In the genomic region with DNA sequence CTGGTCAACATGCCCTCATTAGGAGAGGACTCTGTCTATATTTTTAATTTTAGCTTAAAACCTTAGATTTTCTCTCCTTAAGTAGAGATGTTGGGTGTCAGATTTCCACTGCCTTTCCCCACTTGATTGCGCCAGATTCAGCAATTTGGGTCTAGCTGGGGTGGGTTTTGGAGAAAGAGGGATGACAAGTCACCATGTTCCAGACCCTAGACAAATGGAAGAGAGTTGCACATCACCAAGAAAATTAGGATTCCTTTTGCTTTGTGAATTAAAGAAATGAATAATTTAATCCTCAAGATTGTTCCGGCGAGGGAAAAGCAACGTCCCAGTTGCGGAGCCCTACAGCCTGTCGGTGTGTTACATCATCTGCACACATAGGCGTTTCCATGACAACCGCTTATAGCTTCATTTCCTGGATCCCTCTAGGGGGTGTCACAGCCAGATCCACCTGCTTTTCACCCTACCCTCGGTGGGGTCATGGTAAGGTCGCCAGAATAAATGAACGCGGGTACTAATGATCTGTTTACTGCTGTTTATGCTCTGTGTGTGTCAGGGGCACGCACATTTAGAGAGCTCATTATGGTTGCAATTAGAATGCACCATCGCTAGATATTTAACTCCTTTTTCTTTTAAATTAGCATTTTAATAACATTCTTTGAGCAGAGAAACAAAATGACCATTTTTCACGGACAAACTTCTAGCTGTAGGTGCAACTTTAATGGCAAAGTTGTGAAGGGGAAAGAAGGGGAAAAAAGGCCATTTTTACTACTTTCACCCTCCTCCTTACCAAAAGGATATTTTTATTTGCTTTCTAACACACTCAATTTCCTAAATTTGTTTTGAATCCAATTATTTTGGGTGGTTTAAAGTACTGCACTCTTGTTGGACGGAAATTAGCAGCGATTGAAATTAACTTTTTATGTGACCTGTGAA, we compare ENCODE assay signal across 1 cellular context.
TF ChIP-seq lines count a peak whose summit lies in the region.

No MANE protein-coding gene starts in this region.

TF ChIP-seq in K562, 482 proteins besides CTCF, POLR2A, EP300 and RAD21 (continues in another document):
- TF ChIP-seq, protein P1, sequence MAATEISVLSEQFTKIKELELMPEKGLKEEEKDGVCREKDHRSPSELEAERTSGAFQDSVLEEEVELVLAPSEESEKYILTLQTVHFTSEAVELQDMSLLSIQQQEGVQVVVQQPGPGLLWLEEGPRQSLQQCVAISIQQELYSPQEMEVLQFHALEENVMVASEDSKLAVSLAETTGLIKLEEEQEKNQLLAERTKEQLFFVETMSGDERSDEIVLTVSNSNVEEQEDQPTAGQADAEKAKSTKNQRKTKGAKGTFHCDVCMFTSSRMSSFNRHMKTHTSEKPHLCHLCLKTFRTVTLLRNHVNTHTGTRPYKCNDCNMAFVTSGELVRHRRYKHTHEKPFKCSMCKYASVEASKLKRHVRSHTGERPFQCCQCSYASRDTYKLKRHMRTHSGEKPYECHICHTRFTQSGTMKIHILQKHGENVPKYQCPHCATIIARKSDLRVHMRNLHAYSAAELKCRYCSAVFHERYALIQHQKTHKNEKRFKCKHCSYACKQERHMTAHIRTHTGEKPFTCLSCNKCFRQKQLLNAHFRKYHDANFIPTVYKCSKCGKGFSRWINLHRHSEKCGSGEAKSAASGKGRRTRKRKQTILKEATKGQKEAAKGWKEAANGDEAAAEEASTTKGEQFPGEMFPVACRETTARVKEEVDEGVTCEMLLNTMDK (IDR thresholded peaks at IDR 0.05; ENCODE audit: borderline replicate concordance, insufficient read depth, low read depth, low read length, poor library complexity, severe bottlenecking), result peak; percentile 56
- TF ChIP-seq NRF1 (conservative IDR thresholded peaks at IDR 0.05 in 1 of 2, IDR thresholded peaks at IDR 0.05 in 1 of 2) (peak; percentile 9 to 24; a peak in 1 of 4 replicates), RCOR1 (IDR thresholded peaks at IDR 0.05; ENCODE audit: borderline replicate concordance in 1 of 2, low read depth in 2 of 2, low read length in 2 of 2) (peak in 1 of 2 experiments; percentile 95; a peak in 2 of 4 replicates), CXXC5 (CRISPR knock-in tag; IDR thresholded peaks at IDR 0.05) (peak; percentile 65), ZNF584 (CRISPR knock-in tag; IDR thresholded peaks at IDR 0.05; ENCODE audit: low read depth) (no peak), MCM5 (IDR thresholded peaks at IDR 0.05; ENCODE audit: low read depth) (no peak), ESRRA (IDR thresholded peaks at IDR 0.05; ENCODE audit: borderline replicate concordance, low read depth) (peak; percentile 47; the same call in 1 of the 2 replicates), RBBP5 (IDR thresholded peaks at IDR 0.05; ENCODE audit: borderline replicate concordance, insufficient read depth, low read length, poor library complexity, severe bottlenecking) (no peak), ZBTB7A (IDR thresholded peaks at IDR 0.05; ENCODE audit: borderline replicate concordance, control insufficient read depth, low read depth, low read length) (0 out of 2 replicates have a peak, but pooled peaks have one; percentile 17), CTBP1 (IDR thresholded peaks at IDR 0.05; ENCODE audit: borderline replicate concordance) (peak; percentile 96), CBX8 (IDR thresholded peaks at IDR 0.05; ENCODE audit: borderline replicate concordance, extremely low read depth, low read depth, low read length, poor library complexity, severe bottlenecking) (peak; percentile 98), L3MBTL2 (IDR thresholded peaks at IDR 0.05) (peak; percentile 57; the same call in 1 of the 2 replicates), STAT5A (IDR thresholded peaks at IDR 0.05; ENCODE audit: borderline replicate concordance, low read length) (no peak), ZNF589 (CRISPR knock-in tag; IDR thresholded peaks at IDR 0.05; ENCODE audit: low read depth) (0 out of 2 replicates have a peak, but pooled peaks have one; percentile 7), NR2C1 (IDR thresholded peaks at IDR 0.05) (peak; percentile 59; the same call in 1 of the 2 replicates), NR2C1 (tag; IDR thresholded peaks at IDR 0.05) (peak; percentile 64), MYC (IDR thresholded peaks at IDR 0.05; ENCODE audit: low read depth, low read length) (peak; percentile 72), MYC (CRISPR knock-in tag; IDR thresholded peaks at IDR 0.05; ENCODE audit: borderline replicate concordance, low read depth) (no peak), SOX6 (IDR thresholded peaks at IDR 0.05) (peak; percentile 20; the same call in 1 of the 2 replicates), BMI1 (IDR thresholded peaks at IDR 0.05; ENCODE audit: low read length) (peak; percentile 91; the same call in 1 of the 2 replicates)
- TF ChIP-seq, protein P2, sequence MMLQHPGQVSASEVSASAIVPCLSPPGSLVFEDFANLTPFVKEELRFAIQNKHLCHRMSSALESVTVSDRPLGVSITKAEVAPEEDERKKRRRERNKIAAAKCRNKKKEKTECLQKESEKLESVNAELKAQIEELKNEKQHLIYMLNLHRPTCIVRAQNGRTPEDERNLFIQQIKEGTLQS (IDR thresholded peaks at IDR 0.05), result peak; percentile 95
- TF ChIP-seq, protein P2 (CRISPR knock-in tag; conservative IDR thresholded peaks at IDR 0.05), result peak; percentile 38; the same call in 1 of the 2 replicates
- TF ChIP-seq, protein P3, sequence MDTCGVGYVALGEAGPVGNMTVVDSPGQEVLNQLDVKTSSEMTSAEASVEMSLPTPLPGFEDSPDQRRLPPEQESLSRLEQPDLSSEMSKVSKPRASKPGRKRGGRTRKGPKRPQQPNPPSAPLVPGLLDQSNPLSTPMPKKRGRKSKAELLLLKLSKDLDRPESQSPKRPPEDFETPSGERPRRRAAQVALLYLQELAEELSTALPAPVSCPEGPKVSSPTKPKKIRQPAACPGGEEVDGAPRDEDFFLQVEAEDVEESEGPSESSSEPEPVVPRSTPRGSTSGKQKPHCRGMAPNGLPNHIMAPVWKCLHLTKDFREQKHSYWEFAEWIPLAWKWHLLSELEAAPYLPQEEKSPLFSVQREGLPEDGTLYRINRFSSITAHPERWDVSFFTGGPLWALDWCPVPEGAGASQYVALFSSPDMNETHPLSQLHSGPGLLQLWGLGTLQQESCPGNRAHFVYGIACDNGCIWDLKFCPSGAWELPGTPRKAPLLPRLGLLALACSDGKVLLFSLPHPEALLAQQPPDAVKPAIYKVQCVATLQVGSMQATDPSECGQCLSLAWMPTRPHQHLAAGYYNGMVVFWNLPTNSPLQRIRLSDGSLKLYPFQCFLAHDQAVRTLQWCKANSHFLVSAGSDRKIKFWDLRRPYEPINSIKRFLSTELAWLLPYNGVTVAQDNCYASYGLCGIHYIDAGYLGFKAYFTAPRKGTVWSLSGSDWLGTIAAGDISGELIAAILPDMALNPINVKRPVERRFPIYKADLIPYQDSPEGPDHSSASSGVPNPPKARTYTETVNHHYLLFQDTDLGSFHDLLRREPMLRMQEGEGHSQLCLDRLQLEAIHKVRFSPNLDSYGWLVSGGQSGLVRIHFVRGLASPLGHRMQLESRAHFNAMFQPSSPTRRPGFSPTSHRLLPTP (IDR thresholded peaks at IDR 0.05; ENCODE audit: borderline replicate concordance, extremely low read depth, insufficient read length), result no peak
- TF ChIP-seq, protein P4, sequence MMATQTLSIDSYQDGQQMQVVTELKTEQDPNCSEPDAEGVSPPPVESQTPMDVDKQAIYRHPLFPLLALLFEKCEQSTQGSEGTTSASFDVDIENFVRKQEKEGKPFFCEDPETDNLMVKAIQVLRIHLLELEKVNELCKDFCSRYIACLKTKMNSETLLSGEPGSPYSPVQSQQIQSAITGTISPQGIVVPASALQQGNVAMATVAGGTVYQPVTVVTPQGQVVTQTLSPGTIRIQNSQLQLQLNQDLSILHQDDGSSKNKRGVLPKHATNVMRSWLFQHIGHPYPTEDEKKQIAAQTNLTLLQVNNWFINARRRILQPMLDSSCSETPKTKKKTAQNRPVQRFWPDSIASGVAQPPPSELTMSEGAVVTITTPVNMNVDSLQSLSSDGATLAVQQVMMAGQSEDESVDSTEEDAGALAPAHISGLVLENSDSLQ (IDR thresholded peaks at IDR 0.05), result peak; percentile 64
- TF ChIP-seq, protein P5, sequence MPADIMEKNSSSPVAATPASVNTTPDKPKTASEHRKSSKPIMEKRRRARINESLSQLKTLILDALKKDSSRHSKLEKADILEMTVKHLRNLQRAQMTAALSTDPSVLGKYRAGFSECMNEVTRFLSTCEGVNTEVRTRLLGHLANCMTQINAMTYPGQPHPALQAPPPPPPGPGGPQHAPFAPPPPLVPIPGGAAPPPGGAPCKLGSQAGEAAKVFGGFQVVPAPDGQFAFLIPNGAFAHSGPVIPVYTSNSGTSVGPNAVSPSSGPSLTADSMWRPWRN (IDR thresholded peaks at IDR 0.05; ENCODE audit: low read depth), result no peak
- TF ChIP-seq, protein P6, sequence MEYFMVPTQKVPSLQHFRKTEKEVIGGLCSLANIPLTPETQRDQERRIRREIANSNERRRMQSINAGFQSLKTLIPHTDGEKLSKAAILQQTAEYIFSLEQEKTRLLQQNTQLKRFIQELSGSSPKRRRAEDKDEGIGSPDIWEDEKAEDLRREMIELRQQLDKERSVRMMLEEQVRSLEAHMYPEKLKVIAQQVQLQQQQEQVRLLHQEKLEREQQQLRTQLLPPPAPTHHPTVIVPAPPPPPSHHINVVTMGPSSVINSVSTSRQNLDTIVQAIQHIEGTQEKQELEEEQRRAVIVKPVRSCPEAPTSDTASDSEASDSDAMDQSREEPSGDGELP (CRISPR knock-in tag; IDR thresholded peaks at IDR 0.05; ENCODE audit: borderline replicate concordance), result 0 out of 2 replicates have a peak, but pooled peaks have one; percentile 25
- TF ChIP-seq, protein P7, sequence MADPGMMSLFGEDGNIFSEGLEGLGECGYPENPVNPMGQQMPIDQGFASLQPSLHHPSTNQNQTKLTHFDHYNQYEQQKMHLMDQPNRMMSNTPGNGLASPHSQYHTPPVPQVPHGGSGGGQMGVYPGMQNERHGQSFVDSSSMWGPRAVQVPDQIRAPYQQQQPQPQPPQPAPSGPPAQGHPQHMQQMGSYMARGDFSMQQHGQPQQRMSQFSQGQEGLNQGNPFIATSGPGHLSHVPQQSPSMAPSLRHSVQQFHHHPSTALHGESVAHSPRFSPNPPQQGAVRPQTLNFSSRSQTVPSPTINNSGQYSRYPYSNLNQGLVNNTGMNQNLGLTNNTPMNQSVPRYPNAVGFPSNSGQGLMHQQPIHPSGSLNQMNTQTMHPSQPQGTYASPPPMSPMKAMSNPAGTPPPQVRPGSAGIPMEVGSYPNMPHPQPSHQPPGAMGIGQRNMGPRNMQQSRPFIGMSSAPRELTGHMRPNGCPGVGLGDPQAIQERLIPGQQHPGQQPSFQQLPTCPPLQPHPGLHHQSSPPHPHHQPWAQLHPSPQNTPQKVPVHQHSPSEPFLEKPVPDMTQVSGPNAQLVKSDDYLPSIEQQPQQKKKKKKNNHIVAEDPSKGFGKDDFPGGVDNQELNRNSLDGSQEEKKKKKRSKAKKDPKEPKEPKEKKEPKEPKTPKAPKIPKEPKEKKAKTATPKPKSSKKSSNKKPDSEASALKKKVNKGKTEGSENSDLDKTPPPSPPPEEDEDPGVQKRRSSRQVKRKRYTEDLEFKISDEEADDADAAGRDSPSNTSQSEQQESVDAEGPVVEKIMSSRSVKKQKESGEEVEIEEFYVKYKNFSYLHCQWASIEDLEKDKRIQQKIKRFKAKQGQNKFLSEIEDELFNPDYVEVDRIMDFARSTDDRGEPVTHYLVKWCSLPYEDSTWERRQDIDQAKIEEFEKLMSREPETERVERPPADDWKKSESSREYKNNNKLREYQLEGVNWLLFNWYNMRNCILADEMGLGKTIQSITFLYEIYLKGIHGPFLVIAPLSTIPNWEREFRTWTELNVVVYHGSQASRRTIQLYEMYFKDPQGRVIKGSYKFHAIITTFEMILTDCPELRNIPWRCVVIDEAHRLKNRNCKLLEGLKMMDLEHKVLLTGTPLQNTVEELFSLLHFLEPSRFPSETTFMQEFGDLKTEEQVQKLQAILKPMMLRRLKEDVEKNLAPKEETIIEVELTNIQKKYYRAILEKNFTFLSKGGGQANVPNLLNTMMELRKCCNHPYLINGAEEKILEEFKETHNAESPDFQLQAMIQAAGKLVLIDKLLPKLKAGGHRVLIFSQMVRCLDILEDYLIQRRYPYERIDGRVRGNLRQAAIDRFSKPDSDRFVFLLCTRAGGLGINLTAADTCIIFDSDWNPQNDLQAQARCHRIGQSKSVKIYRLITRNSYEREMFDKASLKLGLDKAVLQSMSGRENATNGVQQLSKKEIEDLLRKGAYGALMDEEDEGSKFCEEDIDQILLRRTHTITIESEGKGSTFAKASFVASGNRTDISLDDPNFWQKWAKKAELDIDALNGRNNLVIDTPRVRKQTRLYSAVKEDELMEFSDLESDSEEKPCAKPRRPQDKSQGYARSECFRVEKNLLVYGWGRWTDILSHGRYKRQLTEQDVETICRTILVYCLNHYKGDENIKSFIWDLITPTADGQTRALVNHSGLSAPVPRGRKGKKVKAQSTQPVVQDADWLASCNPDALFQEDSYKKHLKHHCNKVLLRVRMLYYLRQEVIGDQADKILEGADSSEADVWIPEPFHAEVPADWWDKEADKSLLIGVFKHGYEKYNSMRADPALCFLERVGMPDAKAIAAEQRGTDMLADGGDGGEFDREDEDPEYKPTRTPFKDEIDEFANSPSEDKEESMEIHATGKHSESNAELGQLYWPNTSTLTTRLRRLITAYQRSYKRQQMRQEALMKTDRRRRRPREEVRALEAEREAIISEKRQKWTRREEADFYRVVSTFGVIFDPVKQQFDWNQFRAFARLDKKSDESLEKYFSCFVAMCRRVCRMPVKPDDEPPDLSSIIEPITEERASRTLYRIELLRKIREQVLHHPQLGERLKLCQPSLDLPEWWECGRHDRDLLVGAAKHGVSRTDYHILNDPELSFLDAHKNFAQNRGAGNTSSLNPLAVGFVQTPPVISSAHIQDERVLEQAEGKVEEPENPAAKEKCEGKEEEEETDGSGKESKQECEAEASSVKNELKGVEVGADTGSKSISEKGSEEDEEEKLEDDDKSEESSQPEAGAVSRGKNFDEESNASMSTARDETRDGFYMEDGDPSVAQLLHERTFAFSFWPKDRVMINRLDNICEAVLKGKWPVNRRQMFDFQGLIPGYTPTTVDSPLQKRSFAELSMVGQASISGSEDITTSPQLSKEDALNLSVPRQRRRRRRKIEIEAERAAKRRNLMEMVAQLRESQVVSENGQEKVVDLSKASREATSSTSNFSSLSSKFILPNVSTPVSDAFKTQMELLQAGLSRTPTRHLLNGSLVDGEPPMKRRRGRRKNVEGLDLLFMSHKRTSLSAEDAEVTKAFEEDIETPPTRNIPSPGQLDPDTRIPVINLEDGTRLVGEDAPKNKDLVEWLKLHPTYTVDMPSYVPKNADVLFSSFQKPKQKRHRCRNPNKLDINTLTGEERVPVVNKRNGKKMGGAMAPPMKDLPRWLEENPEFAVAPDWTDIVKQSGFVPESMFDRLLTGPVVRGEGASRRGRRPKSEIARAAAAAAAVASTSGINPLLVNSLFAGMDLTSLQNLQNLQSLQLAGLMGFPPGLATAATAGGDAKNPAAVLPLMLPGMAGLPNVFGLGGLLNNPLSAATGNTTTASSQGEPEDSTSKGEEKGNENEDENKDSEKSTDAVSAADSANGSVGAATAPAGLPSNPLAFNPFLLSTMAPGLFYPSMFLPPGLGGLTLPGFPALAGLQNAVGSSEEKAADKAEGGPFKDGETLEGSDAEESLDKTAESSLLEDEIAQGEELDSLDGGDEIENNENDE (IDR thresholded peaks at IDR 0.05; ENCODE audit: low read depth, low read length), result no peak
